Comparison of ENCODE assay signal across 1 cellular context in the genomic region with DNA sequence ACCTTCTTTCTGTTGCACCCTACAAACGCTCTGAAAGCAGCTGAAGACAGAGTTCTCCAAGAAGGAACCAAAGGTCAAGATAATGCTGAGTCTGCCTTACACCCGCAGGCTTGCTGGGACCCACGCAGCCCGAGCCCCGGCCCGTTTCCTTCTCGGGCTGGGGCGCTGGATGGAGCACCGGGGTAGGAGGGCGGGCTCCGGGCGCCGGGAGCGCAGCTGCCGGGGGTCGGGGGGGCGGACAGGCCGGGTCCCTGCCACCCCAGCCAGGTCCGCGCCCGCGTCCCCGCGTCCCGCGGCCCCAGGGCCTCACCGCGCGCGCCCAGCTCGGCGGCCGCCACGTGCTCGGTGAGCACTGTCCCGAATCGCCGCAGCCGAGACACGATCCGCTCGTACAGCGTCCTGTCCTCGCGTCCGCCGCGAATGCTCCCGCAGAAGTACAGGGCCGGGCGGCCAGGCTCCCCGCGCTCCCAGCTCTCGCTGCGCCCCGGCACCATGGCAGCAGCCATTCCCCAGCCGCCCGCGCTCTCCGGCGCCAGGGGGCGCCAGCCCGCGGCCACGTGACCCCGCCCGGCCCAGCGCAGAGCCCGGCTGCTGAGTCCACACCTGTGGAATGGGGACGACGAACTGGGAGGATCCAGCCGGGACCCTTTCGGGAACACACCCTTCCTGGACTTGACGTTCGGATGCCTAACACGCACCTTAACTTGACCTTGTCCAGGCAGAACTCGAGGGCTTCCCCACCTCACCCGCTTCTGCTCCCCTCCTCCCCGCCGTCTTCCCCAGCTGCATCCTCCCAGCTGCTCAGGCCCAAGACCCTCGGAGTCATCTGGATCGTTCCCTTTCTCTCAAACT.
TF ChIP-seq lines count a peak whose summit lies in the region.

A gene with protein sequence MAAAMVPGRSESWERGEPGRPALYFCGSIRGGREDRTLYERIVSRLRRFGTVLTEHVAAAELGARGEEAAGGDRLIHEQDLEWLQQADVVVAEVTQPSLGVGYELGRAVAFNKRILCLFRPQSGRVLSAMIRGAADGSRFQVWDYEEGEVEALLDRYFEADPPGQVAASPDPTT (minus strand): TSS at position 531 of the 852 bp plus-strand sequence. CDS start 25 bp downstream, at position 506.

TF ChIP-seq in HepG2, 621 proteins besides CTCF, POLR2A, EP300 and RAD21 (continued from another document and continues in another):
- TF ChIP-seq, protein P1, sequence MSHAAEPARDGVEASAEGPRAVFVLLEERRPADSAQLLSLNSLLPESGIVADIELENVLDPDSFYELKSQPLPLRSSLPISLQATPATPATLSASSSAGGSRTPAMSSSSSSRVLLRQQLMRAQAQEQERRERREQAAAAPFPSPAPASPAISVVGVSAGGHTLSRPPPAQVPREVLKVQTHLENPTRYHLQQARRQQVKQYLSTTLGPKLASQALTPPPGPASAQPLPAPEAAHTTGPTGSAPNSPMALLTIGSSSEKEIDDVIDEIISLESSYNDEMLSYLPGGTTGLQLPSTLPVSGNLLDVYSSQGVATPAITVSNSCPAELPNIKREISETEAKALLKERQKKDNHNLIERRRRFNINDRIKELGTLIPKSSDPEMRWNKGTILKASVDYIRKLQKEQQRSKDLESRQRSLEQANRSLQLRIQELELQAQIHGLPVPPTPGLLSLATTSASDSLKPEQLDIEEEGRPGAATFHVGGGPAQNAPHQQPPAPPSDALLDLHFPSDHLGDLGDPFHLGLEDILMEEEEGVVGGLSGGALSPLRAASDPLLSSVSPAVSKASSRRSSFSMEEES (CRISPR knock-in tag; IDR thresholded peaks at IDR 0.05): peak; percentile 92
- TF ChIP-seq PAWR (CRISPR knock-in tag; IDR thresholded peaks at IDR 0.05; ENCODE audit: borderline replicate concordance) (no peak), ZNF232 (CRISPR knock-in tag; IDR thresholded peaks at IDR 0.05; ENCODE audit: borderline replicate concordance) (peak; percentile 83; the same call in 1 of the 2 replicates), ZNF788 (CRISPR knock-in tag; IDR thresholded peaks at IDR 0.05; ENCODE audit: borderline replicate concordance) (peak; percentile 68; the same call in 1 of the 2 replicates), ZNF160 (CRISPR knock-in tag; IDR thresholded peaks at IDR 0.05) (peak; percentile 93; the same call in 1 of the 2 replicates), TCF7L2 (IDR thresholded peaks at IDR 0.05; ENCODE audit: low read depth, low read length) (no peak), PRMT3 (CRISPR knock-in tag; IDR thresholded peaks at IDR 0.05; ENCODE audit: borderline replicate concordance, low read depth) (peak; percentile 76; the same call in 1 of the 2 replicates), SIN3B (IDR thresholded peaks at IDR 0.05; ENCODE audit: low read length) (no peak; the same call in 1 of the 2 replicates), ZNF207 (IDR thresholded peaks at IDR 0.05; ENCODE audit: borderline replicate concordance) (no peak), ZNF292 (CRISPR knock-in tag; IDR thresholded peaks at IDR 0.05; ENCODE audit: borderline replicate concordance, low read depth) (peak; percentile 44; the same call in 1 of the 2 replicates), ASH2L (IDR thresholded peaks at IDR 0.05; ENCODE audit: insufficient read length, low read depth, low read length) (peak; percentile 53), TP53 (CRISPR knock-in tag; conservative IDR thresholded peaks at IDR 0.05) (no peak), RARG (CRISPR knock-in tag; IDR thresholded peaks at IDR 0.05; ENCODE audit: low read depth) (no peak), ZBTB21 (CRISPR knock-in tag; IDR thresholded peaks at IDR 0.05) (no peak; the same call in 1 of the 2 replicates), NCOR1 (IDR thresholded peaks at IDR 0.05; ENCODE audit: borderline replicate concordance, low read length) (no peak), ZNF274 (CRISPR knock-in tag; IDR thresholded peaks at IDR 0.05) (peak; percentile 21; the same call in 1 of the 2 replicates), MYNN (CRISPR knock-in tag; IDR thresholded peaks at IDR 0.05; ENCODE audit: low read depth) (no peak), ATAD3A (CRISPR knock-in tag; IDR thresholded peaks at IDR 0.05) (no peak), ZNF713 (CRISPR knock-in tag; IDR thresholded peaks at IDR 0.05) (no peak; the same call in 1 of the 2 replicates), NFKB2 (CRISPR knock-in tag; IDR thresholded peaks at IDR 0.05; ENCODE audit: borderline replicate concordance) (peak; percentile 96; the same call in 1 of the 2 replicates), ELF1 (CRISPR knock-in tag; IDR thresholded peaks at IDR 0.05) (no peak), ZSCAN31 (CRISPR knock-in tag; IDR thresholded peaks at IDR 0.05; ENCODE audit: low read depth) (peak; percentile 92), ZNF431 (CRISPR knock-in tag; IDR thresholded peaks at IDR 0.05; ENCODE audit: borderline replicate concordance, low read depth) (peak; percentile 87; the same call in 1 of the 2 replicates), ZNF567 (CRISPR knock-in tag; IDR thresholded peaks at IDR 0.05; ENCODE audit: borderline replicate concordance) (peak; percentile 97), ZNF619 (CRISPR knock-in tag; IDR thresholded peaks at IDR 0.05) (peak; percentile 58; the same call in 1 of the 2 replicates), TMF1 (CRISPR knock-in tag; IDR thresholded peaks at IDR 0.05; ENCODE audit: low read depth) (peak; percentile 95), ZNF563 (CRISPR knock-in tag; IDR thresholded peaks at IDR 0.05) (peak; percentile 98), RCOR2 (CRISPR knock-in tag; IDR thresholded peaks at IDR 0.05) (peak; percentile 39; the same call in 1 of the 2 replicates), MAZ (IDR thresholded peaks at IDR 0.05; ENCODE audit: borderline replicate concordance, low read depth, low read length) (peak; percentile 36; the same call in 1 of the 2 replicates), MAZ (CRISPR knock-in tag; IDR thresholded peaks at IDR 0.05; ENCODE audit: low read depth) (peak; percentile 83), ZFP41 (CRISPR knock-in tag; IDR thresholded peaks at IDR 0.05; ENCODE audit: borderline replicate concordance) (0 out of 2 replicates have a peak, but pooled peaks have one; percentile 79), HHEX (CRISPR knock-in tag; IDR thresholded peaks at IDR 0.05) (no peak), ZNF737 (CRISPR knock-in tag; IDR thresholded peaks at IDR 0.05; ENCODE audit: borderline replicate concordance) (no peak), ZBTB20 (CRISPR knock-in tag; IDR thresholded peaks at IDR 0.05; ENCODE audit: borderline replicate concordance, low read depth) (no peak; the same call in none of the 2 replicates), ZFP37 (CRISPR knock-in tag; IDR thresholded peaks at IDR 0.05; ENCODE audit: borderline replicate concordance) (0 out of 2 replicates have a peak, but pooled peaks have one; percentile 77), SRF (IDR thresholded peaks at IDR 0.05; ENCODE audit: low read depth, low read length) (peak; percentile 10; the same call in 1 of the 2 replicates), ZFP36 (IDR thresholded peaks at IDR 0.05; ENCODE audit: borderline replicate concordance, low read depth, low read length, partially characterized antibody) (no peak)
- TF ChIP-seq, protein P2, sequence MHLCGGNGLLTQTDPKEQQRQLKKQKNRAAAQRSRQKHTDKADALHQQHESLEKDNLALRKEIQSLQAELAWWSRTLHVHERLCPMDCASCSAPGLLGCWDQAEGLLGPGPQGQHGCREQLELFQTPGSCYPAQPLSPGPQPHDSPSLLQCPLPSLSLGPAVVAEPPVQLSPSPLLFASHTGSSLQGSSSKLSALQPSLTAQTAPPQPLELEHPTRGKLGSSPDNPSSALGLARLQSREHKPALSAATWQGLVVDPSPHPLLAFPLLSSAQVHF (CRISPR knock-in tag; IDR thresholded peaks at IDR 0.05): peak; percentile 83; the same call in 1 of the 2 replicates
- TF ChIP-seq, protein P3, sequence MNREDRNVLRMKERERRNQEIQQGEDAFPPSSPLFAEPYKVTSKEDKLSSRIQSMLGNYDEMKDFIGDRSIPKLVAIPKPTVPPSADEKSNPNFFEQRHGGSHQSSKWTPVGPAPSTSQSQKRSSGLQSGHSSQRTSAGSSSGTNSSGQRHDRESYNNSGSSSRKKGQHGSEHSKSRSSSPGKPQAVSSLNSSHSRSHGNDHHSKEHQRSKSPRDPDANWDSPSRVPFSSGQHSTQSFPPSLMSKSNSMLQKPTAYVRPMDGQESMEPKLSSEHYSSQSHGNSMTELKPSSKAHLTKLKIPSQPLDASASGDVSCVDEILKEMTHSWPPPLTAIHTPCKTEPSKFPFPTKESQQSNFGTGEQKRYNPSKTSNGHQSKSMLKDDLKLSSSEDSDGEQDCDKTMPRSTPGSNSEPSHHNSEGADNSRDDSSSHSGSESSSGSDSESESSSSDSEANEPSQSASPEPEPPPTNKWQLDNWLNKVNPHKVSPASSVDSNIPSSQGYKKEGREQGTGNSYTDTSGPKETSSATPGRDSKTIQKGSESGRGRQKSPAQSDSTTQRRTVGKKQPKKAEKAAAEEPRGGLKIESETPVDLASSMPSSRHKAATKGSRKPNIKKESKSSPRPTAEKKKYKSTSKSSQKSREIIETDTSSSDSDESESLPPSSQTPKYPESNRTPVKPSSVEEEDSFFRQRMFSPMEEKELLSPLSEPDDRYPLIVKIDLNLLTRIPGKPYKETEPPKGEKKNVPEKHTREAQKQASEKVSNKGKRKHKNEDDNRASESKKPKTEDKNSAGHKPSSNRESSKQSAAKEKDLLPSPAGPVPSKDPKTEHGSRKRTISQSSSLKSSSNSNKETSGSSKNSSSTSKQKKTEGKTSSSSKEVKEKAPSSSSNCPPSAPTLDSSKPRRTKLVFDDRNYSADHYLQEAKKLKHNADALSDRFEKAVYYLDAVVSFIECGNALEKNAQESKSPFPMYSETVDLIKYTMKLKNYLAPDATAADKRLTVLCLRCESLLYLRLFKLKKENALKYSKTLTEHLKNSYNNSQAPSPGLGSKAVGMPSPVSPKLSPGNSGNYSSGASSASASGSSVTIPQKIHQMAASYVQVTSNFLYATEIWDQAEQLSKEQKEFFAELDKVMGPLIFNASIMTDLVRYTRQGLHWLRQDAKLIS (CRISPR knock-in tag; IDR thresholded peaks at IDR 0.05): no peak
- TF ChIP-seq, protein P4, sequence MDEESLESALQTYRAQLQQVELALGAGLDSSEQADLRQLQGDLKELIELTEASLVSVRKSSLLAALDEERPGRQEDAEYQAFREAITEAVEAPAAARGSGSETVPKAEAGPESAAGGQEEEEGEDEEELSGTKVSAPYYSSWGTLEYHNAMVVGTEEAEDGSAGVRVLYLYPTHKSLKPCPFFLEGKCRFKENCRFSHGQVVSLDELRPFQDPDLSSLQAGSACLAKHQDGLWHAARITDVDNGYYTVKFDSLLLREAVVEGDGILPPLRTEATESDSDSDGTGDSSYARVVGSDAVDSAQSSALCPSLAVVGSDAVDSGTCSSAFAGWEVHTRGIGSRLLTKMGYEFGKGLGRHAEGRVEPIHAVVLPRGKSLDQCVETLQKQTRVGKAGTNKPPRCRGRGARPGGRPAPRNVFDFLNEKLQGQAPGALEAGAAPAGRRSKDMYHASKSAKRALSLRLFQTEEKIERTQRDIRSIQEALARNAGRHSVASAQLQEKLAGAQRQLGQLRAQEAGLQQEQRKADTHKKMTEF (CRISPR knock-in tag; IDR thresholded peaks at IDR 0.05): peak; percentile 83; the same call in 1 of the 2 replicates
- TF ChIP-seq, protein P5, sequence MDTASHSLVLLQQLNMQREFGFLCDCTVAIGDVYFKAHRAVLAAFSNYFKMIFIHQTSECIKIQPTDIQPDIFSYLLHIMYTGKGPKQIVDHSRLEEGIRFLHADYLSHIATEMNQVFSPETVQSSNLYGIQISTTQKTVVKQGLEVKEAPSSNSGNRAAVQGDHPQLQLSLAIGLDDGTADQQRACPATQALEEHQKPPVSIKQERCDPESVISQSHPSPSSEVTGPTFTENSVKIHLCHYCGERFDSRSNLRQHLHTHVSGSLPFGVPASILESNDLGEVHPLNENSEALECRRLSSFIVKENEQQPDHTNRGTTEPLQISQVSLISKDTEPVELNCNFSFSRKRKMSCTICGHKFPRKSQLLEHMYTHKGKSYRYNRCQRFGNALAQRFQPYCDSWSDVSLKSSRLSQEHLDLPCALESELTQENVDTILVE (CRISPR knock-in tag; IDR thresholded peaks at IDR 0.05): no peak
- TF ChIP-seq, protein P6, sequence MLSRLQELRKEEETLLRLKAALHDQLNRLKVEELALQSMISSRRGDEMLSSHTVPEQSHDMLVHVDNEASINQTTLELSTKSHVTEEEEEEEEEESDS (CRISPR knock-in tag; IDR thresholded peaks at IDR 0.05; ENCODE audit: borderline replicate concordance): peak; percentile 94; the same call in 1 of the 2 replicates
- TF ChIP-seq, protein P7, sequence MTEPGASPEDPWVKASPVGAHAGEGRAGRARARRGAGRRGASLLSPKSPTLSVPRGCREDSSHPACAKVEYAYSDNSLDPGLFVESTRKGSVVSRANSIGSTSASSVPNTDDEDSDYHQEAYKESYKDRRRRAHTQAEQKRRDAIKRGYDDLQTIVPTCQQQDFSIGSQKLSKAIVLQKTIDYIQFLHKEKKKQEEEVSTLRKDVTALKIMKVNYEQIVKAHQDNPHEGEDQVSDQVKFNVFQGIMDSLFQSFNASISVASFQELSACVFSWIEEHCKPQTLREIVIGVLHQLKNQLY (CRISPR knock-in tag; IDR thresholded peaks at IDR 0.05): peak; percentile 82; the same call in 1 of the 2 replicates
- TF ChIP-seq, protein P8, sequence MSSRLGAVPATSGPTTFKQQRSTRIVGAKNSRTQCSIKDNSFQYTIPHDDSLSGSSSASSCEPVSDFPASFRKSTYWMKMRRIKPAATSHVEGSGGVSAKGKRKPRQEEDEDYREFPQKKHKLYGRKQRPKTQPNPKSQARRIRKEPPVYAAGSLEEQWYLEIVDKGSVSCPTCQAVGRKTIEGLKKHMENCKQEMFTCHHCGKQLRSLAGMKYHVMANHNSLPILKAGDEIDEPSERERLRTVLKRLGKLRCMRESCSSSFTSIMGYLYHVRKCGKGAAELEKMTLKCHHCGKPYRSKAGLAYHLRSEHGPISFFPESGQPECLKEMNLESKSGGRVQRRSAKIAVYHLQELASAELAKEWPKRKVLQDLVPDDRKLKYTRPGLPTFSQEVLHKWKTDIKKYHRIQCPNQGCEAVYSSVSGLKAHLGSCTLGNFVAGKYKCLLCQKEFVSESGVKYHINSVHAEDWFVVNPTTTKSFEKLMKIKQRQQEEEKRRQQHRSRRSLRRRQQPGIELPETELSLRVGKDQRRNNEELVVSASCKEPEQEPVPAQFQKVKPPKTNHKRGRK (CRISPR knock-in tag; IDR thresholded peaks at IDR 0.05): no peak
- TF ChIP-seq, protein P9, sequence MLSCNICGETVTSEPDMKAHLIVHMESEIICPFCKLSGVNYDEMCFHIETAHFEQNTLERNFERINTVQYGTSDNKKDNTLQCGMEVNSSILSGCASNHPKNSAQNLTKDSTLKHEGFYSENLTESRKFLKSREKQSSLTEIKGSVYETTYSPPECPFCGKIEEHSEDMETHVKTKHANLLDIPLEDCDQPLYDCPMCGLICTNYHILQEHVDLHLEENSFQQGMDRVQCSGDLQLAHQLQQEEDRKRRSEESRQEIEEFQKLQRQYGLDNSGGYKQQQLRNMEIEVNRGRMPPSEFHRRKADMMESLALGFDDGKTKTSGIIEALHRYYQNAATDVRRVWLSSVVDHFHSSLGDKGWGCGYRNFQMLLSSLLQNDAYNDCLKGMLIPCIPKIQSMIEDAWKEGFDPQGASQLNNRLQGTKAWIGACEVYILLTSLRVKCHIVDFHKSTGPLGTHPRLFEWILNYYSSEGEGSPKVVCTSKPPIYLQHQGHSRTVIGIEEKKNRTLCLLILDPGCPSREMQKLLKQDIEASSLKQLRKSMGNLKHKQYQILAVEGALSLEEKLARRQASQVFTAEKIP (CRISPR knock-in tag; IDR thresholded peaks at IDR 0.05; ENCODE audit: borderline replicate concordance): no peak
- TF ChIP-seq, protein P10, sequence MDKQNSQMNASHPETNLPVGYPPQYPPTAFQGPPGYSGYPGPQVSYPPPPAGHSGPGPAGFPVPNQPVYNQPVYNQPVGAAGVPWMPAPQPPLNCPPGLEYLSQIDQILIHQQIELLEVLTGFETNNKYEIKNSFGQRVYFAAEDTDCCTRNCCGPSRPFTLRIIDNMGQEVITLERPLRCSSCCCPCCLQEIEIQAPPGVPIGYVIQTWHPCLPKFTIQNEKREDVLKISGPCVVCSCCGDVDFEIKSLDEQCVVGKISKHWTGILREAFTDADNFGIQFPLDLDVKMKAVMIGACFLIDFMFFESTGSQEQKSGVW (CRISPR knock-in tag; IDR thresholded peaks at IDR 0.05; ENCODE audit: borderline replicate concordance): 0 out of 2 replicates have a peak, but pooled peaks have one; percentile 37
